Comparison of ENCODE assay signal across 14 cellular contexts in the genomic region with DNA sequence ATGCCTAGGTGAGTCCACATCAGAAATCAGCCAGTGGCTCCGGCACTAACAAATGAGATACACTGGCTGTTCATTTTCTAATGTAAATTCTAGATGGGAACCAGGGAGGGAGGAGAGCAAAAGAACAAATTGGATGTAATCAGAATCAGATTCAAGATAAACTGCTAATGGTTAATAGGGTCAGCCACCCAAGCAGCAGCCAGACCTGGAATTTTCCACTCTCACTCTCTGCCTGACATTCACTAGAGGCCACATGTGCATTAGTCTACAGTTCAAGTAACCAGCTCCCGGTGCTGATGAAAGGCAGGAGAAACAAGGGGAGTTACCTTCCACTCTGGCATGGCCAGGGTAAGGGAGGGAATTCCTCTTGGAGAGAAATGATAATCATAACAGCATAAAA.
A peak's percentile ranks its signal among the peaks of the same experiment; 100 is the strongest.
DNase-seq lines count a peak whose midpoint lies in the region; ATAC-seq and TF ChIP-seq lines count a peak whose summit lies in the region.
"Had no signal": no experiment of that assay in that cellular context is flagged by ENCODE, and none has a peak within 500 bp of the region (broad histone marks: within the 10 kb centered on the region; RNA-seq: fewer than 3 reads in every experiment).

No MANE protein-coding gene starts in this region.

- H3K9ac ChIP-seq in SK-N-SH, result no peak overlapping the region

- H3K27me3 ChIP-seq in SK-N-SH (ENCODE audit: insufficient read depth) (no peaks in the 10 kb centered on the region), foreskin keratinocyte (peaks cover 3% of the 10 kb centered on the region)

- no peak overlapping the region for H3K4me3 Mint-ChIP-seq in nephron progenitor cell
- H3K4me3 Mint-ChIP-seq: CD14-positive monocyte; CD8-positive, alpha-beta T cell had no signal

- H3K36me3 Mint-ChIP-seq in nephron progenitor cell (ENCODE audit: low read depth), result no peaks in the 10 kb centered on the region
- H3K36me3 Mint-ChIP-seq: CD14-positive monocyte; CD8-positive, alpha-beta T cell had no signal

- H3K4me1 Mint-ChIP-seq in nephron progenitor cell, result peaks cover 77% of the 10 kb centered on the region
- H3K4me1 Mint-ChIP-seq: CD14-positive monocyte had no signal

- H4K20me1 ChIP-seq in SK-N-SH (ENCODE audit: insufficient read depth), result no peaks in the 10 kb centered on the region

- ATAC-seq in foreskin keratinocyte (no peak), HG02571 (IDR thresholded peaks at IDR 0.05; ENCODE audit: unreplicated experiment) (no peak)
- ATAC-seq: A549; CD8-positive, alpha-beta T cell; HCT116 had no signal

- no peak overlapping the region for H3K4me2 ChIP-seq in SK-N-SH
- H3K4me2 ChIP-seq: A549 had no signal

- peak in 1 of 2 experiments; percentile 79; a peak in 2 of 4 replicates for TF ChIP-seq EP300 in SK-N-SH (IDR thresholded peaks at IDR 0.05; ENCODE audit: borderline replicate concordance in 1 of 2, low read depth in 1 of 2, low read length in 1 of 2)

- no peak overlapping the region for H3K4me3 ChIP-seq in SK-N-SH (ENCODE audit: low read depth in 2 of 2, low read length in 1 of 2)
- no peak overlapping the region for H3K4me3 ChIP-seq in fibroblast of villous mesenchyme (ENCODE audit: low read depth, low read length)
- H3K4me3 ChIP-seq: A549 had no signal

- no peaks in the 10 kb centered on the region for H3F3A ChIP-seq in SK-N-SH (replicated peaks; ENCODE audit: insufficient read depth)

- no peaks in the 10 kb centered on the region for H3K9me2 ChIP-seq in SK-N-SH

- TF ChIP-seq CTCF in SK-N-SH (IDR thresholded peaks at IDR 0.05), result no peak
- TF ChIP-seq CTCF in fibroblast of villous mesenchyme (IDR thresholded peaks at IDR 0.05; ENCODE audit: insufficient read depth, low read depth, low read length), result no peak
- no peak for TF ChIP-seq CTCF in nephron progenitor cell (IDR thresholded peaks at IDR 0.05)
- TF ChIP-seq CTCF in foreskin keratinocyte (conservative IDR thresholded peaks at IDR 0.05), result no peak

- TF ChIP-seq RAD21 in SK-N-SH (IDR thresholded peaks at IDR 0.05; ENCODE audit: low read length), result peak; percentile 26

- H3K79me2 ChIP-seq in SK-N-SH (ENCODE audit: insufficient read depth), result no peaks in the 10 kb centered on the region

- no peaks in the 10 kb centered on the region for H3K9me3 Mint-ChIP-seq in nephron progenitor cell
- H3K9me3 Mint-ChIP-seq: CD14-positive monocyte; CD8-positive, alpha-beta T cell had no signal

- CTCF ChIA-PET in SK-N-SH (lab: Yijun Ruan, JAX), result interaction anchor here (0.8 to 3.1 kb wide), 5 partner anchors 10 to 131 kb away, joined by 3 to 17 read pairs (median 6); no protein-coding TSS in a partner anchor

- H3K27ac Mint-ChIP-seq in nephron progenitor cell, result peak overlapping the region; percentile 83
- H3K27ac Mint-ChIP-seq: CD14-positive monocyte; CD8-positive, alpha-beta T cell had no signal

- no peak overlapping the region for H2AFZ ChIP-seq in SK-N-SH (ENCODE audit: low read depth)

- H3K27ac ChIP-seq in SK-N-SH (ENCODE audit: low read depth in 2 of 2, low read length in 1 of 2) (peak overlapping the region in 1 of 2 experiments; percentile 92; a peak in 2 of 4 replicates), foreskin keratinocyte (no peak overlapping the region)
- H3K27ac ChIP-seq: A549, HL-60 had no signal

- no peaks in the 10 kb centered on the region for H3K27me3 Mint-ChIP-seq in nephron progenitor cell (ENCODE audit: low read depth, poor library complexity)

- H3K9me3 ChIP-seq in SK-N-SH, result no peaks in the 10 kb centered on the region
- H3K9me3 ChIP-seq: A549 had no signal

- 4% methylated on average over 2 of the region's 2 CpGs for WGBS in SK-N-SH (ENCODE audit: low lambda C conversion rate)

- H3K4me1 ChIP-seq in SK-N-SH (ENCODE audit: control insufficient read depth in 1 of 2, insufficient read depth in 2 of 2, low read depth in 1 of 2, low read length in 1 of 2) (peaks cover 0 to 26% of the 10 kb centered on the region in 2 experiments; a peak in 2 of 4 replicates), foreskin keratinocyte (no peaks in the 10 kb centered on the region)
- H3K4me1 ChIP-seq: A549 had no signal

- DNase-seq in SK-N-SH (peak; percentile 49), fibroblast of villous mesenchyme (ENCODE audit: low read depth) (peak; percentile 67), nephron progenitor cell (no peak), foreskin keratinocyte (no peak), RKO (ENCODE audit: low spot score) (no peak)
- DNase-seq: CD8-positive, alpha-beta T cell; COR-L47; DND-41; GDM1 had no signal

- H3K36me3 ChIP-seq in SK-N-SH (replicated peaks in 1 of 2; ENCODE audit: control insufficient read depth in 1 of 2, insufficient read depth in 2 of 2, low read length in 1 of 2), result no peaks in the 10 kb centered on the region

- POLR2A ChIA-PET in SK-N-SH (lab: Yijun Ruan, JAX), result interaction anchor here (2.8 kb wide), 1 partner anchor 10 kb away, joined by 13 read pairs; no protein-coding TSS in a partner anchor

TF ChIP-seq in SK-N-SH, 30 proteins besides CTCF, POLR2A, EP300 and RAD21:
- peak; percentile 86 for TF ChIP-seq GATA2 (CRISPR knock-in tag; IDR thresholded peaks at IDR 0.05)
- TF ChIP-seq JUND (IDR thresholded peaks at IDR 0.05), result no peak
- no peak for TF ChIP-seq TAF1 (IDR thresholded peaks at IDR 0.05; ENCODE audit: borderline replicate concordance, low read depth, low read length)
- peak; percentile 87 for TF ChIP-seq RCOR1 (IDR thresholded peaks at IDR 0.05; ENCODE audit: low read length)
- peak; percentile 85; the same call in 1 of the 2 replicates for TF ChIP-seq MXI1 (IDR thresholded peaks at IDR 0.05; ENCODE audit: low read depth, low read length)
- TF ChIP-seq CHD2 (IDR thresholded peaks at IDR 0.05; ENCODE audit: low read length, partially characterized antibody), result peak; percentile 35

Comparison
In these comparisons a context has a peak if more than half of its experiments do, and no peak if none do; other contexts are left out.
1. DNase-seq: peak in SK-N-SH (single experiment) and fibroblast of villous mesenchyme (single experiment); none in nephron progenitor cell (single experiment), foreskin keratinocyte (0 of 2) and RKO (single experiment).